In the genomic region with DNA sequence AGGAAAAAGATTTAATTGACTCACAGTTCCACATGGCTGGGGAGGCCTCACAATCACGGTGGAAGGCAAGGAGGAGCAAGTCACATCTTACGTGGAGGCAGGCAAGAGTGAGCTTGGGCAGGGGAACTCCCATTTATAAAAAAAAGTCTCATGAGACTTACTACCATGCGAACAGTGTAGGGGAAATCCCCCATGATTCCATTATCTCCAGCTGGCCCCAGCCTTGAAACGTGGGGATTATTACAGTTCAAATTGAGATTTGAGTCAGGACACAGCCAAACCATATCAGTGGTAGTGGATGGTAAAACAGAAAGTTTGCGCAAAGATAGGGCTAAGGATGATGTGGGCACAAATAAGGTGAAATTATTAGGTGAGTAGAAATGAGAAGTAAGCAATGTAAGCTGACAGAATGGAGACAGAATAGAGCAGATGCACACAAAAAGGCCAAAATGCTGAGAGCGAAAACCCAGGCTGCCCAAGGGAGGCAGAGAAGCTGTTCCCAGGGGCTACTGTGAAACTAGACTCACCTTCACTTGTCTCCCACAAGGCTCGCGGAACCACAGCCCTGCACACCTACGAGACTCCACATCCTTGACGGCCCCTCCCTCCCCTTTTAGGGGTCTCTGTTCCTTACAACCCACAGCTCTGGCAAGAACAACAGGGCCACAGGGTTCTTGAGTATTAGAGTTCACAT, we compare ENCODE assay signal across 13 cellular contexts.
DNase-seq lines count a peak whose midpoint lies in the region; ATAC-seq and TF ChIP-seq lines count a peak whose summit lies in the region.
"Had no signal": no experiment of that assay in that cellular context is flagged by ENCODE, and none has a peak within 500 bp of the region (broad histone marks: within the 10 kb centered on the region; RNA-seq: fewer than 3 reads in every experiment).

No MANE protein-coding gene starts in this region.

- H3K4me3 ChIP-seq in Peyer's patch, result no peak overlapping the region

- in situ Hi-C loops in GM13976 (cut with MboI; ENCODE audit: low sequenced_read_pairs, unreplicated experiment), result no loop called here

- H3K4me1 ChIP-seq in Peyer's patch, result no peaks in the 10 kb centered on the region

- no peak for TF ChIP-seq POLR2A in Peyer's patch (IDR thresholded peaks at IDR 0.05)

- H3K27me3 ChIP-seq in Peyer's patch, result no peaks in the 10 kb centered on the region

- ATAC-seq in GM19438 (IDR thresholded peaks at IDR 0.05; ENCODE audit: low read depth, unreplicated experiment) (peak; percentile 82), HG02885 (IDR thresholded peaks at IDR 0.05; ENCODE audit: poor library complexity, unreplicated experiment) (peak; percentile 77)
- ATAC-seq: right cardiac atrium, T-helper 17 cell had no signal

- H3K9me3 ChIP-seq in Peyer's patch, result no peaks in the 10 kb centered on the region

- DNase-seq in GM13976 (ENCODE audit: low spot score) (peak; percentile 49), NCI-H82 (lab: John Stamatoyannopoulos, UW) (peak; percentile 79), UCSD-AML1 (lab: John Stamatoyannopoulos, UW; ENCODE audit: unreplicated experiment) (no peak), Peyer's patch (no peak), DMS53 treated with DMSO at 0.1 percent for 48 hours (lab: John Stamatoyannopoulos, UW; ENCODE audit: unreplicated experiment) (no peak)
- DNase-seq in stimulated activated CD4-positive, alpha-beta T cell treated with anti-CD3 and anti-CD28 coated beads, Interleukin-4, amount 100 ng/mL, for 24 hours, result no peak
- DNase-seq: activated T-cell treated with anti-CD3 and anti-CD28 coated beads, Interleukin-2, amount 50 U/mL, for 24 hours; KG1; right cardiac atrium; T-helper 17 cell had no signal

- no peaks in the 10 kb centered on the region for H3K36me3 ChIP-seq in Peyer's patch

- TF ChIP-seq CTCF in GM13976 (IDR thresholded peaks at IDR 0.05; ENCODE audit: borderline replicate concordance, control extremely low read depth, extremely low read depth, insufficient read depth, missing control alignments) (no peak), Peyer's patch (IDR thresholded peaks at IDR 0.05) (no peak)

- H3K27ac ChIP-seq in Peyer's patch, result no peak overlapping the region
- H3K27ac ChIP-seq: C4-2B had no signal

Comparison
In these comparisons a context has a peak if more than half of its experiments do, and no peak if none do; other contexts are left out.
1. DNase-seq: peak in GM13976 (single experiment) and NCI-H82 (single experiment); none in UCSD-AML1 (single experiment), stimulated activated CD4-positive, alpha-beta T cell treated with anti-CD3 and anti-CD28 coated beads, Interleukin-4, amount 100 ng/mL, for 24 hours (single experiment), Peyer's patch (0 of 3) and DMS53 treated with DMSO at 0.1 percent for 48 hours (single experiment).